In the genomic region with DNA sequence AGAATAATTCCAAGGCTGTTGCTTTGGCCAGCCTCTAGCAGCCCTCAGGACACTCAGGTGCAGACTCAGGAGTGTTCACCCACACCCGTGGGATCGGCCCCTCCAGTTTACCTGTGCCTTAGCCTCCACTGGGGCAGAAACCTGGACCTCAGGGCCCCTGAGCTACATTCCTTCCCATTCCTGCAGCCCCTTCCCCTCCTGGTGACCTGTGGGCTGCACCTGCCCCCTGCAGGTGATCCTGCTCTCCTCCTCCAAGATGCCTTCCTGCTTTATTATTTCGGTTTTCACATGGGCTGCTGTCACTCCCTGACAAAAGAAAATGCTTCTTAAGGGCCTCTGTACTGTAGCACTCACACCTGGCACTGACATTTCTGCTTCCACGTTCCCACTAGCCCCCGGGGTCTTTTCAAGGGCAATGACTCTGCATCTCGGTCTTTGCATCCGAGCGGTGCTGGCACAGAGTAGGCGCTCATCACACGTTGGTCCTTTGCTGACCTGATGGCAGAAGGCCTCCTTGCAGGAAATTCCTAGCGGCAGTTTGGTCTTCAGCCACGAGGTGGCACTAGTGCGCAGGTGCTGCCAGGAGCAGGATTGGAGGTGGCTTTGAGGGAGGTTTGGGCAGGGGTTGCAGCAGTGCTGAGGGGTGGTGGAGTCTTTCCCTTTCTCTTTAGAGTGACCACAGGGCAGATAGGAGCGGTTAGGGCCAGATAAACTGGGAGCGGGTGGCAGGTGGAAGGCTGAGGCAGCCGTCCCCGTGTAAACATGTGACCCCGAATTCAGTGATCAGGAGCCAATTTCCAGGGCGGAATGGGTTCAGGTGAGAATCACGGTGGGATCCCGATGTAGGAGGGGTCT, we compare ENCODE assay signal across 9 cellular contexts. TPM values are rescaled to one million over a fixed set of nuclear protein-coding genes. Genes with fewer than 3 reads are reported as not detected.
DNase-seq lines count a peak whose midpoint lies in the region; ATAC-seq, FAIRE-seq and TF ChIP-seq lines count a peak whose summit lies in the region.
"Had no signal": no experiment of that assay in that cellular context is flagged by ENCODE, and none has a peak within 500 bp of the region (broad histone marks: within the 10 kb centered on the region; RNA-seq: fewer than 3 reads in every experiment).

No MANE protein-coding gene starts in this region.

- H2AFZ ChIP-seq in astrocyte (ENCODE audit: low read depth, low read length): no peak overlapping the region

- no peak for ATAC-seq in HG03571 (IDR thresholded peaks at IDR 0.05; ENCODE audit: unreplicated experiment)

- H4K20me1 ChIP-seq in astrocyte (ENCODE audit: insufficient read depth, low read length): no peaks in the 10 kb centered on the region
- H4K20me1 ChIP-seq: BLaER1 had no signal

- H3K27ac Mint-ChIP-seq in astrocyte (ENCODE audit: unreplicated experiment): no peak overlapping the region

- H3K27ac ChIP-seq in astrocyte (ENCODE audit: low read depth, low read length): no peak overlapping the region
- H3K27ac ChIP-seq: BLaER1 had no signal

- H3K36me3 Mint-ChIP-seq in astrocyte (ENCODE audit: low read depth, unreplicated experiment): no peaks in the 10 kb centered on the region

- peak; percentile 85 for TF ChIP-seq CTCF in astrocyte (IDR thresholded peaks at IDR 0.05; ENCODE audit: insufficient read depth, low read depth, low read length)

- H3K4me3 ChIP-seq in astrocyte (ENCODE audit: insufficient read depth, low read depth, low read length) (no peak overlapping the region), iPS-15b (ENCODE audit: low read depth, low read length) (peak overlapping the region; percentile 37)
- H3K4me3 ChIP-seq: BLaER1 had no signal

- FAIRE-seq in astrocyte (lab: Jason Lieb, UNC): no peak

- DNase-seq in NCI-H1436 (lab: John Stamatoyannopoulos, UW) (peak; percentile 49), NCI-H1436 treated with DMSO at 0.1 percent for 48 hours (lab: John Stamatoyannopoulos, UW) (no peak), NCI-H146 treated with DMSO at 0.1 percent for 48 hours (lab: John Stamatoyannopoulos, UW; ENCODE audit: unreplicated experiment) (peak; percentile 44), T1000 (lab: John Stamatoyannopoulos, UW) (peak; percentile 36), astrocyte (ENCODE audit: low read depth) (no peak)
- peak; percentile 69 for DNase-seq in stimulated activated CD4-positive, alpha-beta T cell treated with anti-CD3 and anti-CD28 coated beads, Interleukin-12 subunit alpha, Interleukin-12 subunit beta, amount 100 ng/mL, for 4 hours

- H3K27me3 ChIP-seq in astrocyte (ENCODE audit: insufficient read depth, low read length): peaks cover 8% of the 10 kb centered on the region
- H3K27me3 ChIP-seq in iPS-15b (ENCODE audit: control insufficient read depth, insufficient read depth, low read length): no peaks in the 10 kb centered on the region

- peaks cover 4% of the 10 kb centered on the region for H3K27me3 Mint-ChIP-seq in astrocyte (ENCODE audit: low read depth, unreplicated experiment)

- no peaks in the 10 kb centered on the region for H3K9me3 Mint-ChIP-seq in astrocyte (ENCODE audit: unreplicated experiment)

- peak overlapping the region; percentile 47 for H3K4me2 ChIP-seq in astrocyte (ENCODE audit: low read length)
- H3K4me2 ChIP-seq: BLaER1 had no signal

- peaks cover 2% of the 10 kb centered on the region for H3K4me1 Mint-ChIP-seq in astrocyte (ENCODE audit: low read depth, unreplicated experiment)

- H3K9ac ChIP-seq in astrocyte (ENCODE audit: low read length) (no peak overlapping the region), iPS-15b (ENCODE audit: low read depth, low read length) (peak overlapping the region; percentile 41)
- H3K9ac ChIP-seq: BLaER1 had no signal

- H3K36me3 ChIP-seq in astrocyte (ENCODE audit: insufficient read depth, low read length) (no peaks in the 10 kb centered on the region), iPS-15b (ENCODE audit: control insufficient read depth, insufficient read depth, low read length) (no peaks in the 10 kb centered on the region)
- H3K36me3 ChIP-seq: BLaER1 had no signal

- H3K9me3 ChIP-seq in astrocyte (ENCODE audit: insufficient read depth, low read depth, low read length) (peaks cover 3% of the 10 kb centered on the region), iPS-15b (ENCODE audit: control insufficient read depth, insufficient read depth, low read length) (no peaks in the 10 kb centered on the region)
- H3K9me3 ChIP-seq: BLaER1 had no signal

- H3K4me1 ChIP-seq in astrocyte (ENCODE audit: insufficient read depth, low read length) (no peaks in the 10 kb centered on the region), iPS-15b (ENCODE audit: control insufficient read depth, insufficient read depth, low read length) (peaks cover 18% of the 10 kb centered on the region)

- H3K4me3 Mint-ChIP-seq in astrocyte (ENCODE audit: unreplicated experiment): no peak overlapping the region

- no peaks in the 10 kb centered on the region for H3K79me2 ChIP-seq in astrocyte (ENCODE audit: insufficient read depth, low read length)

RNA-seq across cellular contexts. Expression of a gene that starts 25.3 kb away (rescaled TPM):
- 35.4 and 37.5 TPM in 2 replicates for total RNA-seq in astrocyte

Comparison
In these comparisons a context has a peak if more than half of its experiments do, and no peak if none do; other contexts are left out.
1. DNase-seq: peak in NCI-H1436 (single experiment), NCI-H146 treated with DMSO at 0.1 percent for 48 hours (single experiment), T1000 (single experiment) and stimulated activated CD4-positive, alpha-beta T cell treated with anti-CD3 and anti-CD28 coated beads, Interleukin-12 subunit alpha, Interleukin-12 subunit beta, amount 100 ng/mL, for 4 hours (single experiment); none in NCI-H1436 treated with DMSO at 0.1 percent for 48 hours (single experiment) and astrocyte (single experiment).